1 cellular context compared by ENCODE assay signal in genomic region chr19:2507109-2507508, GRCh38.
TF ChIP-seq lines count a peak whose summit lies in the region.

No MANE protein-coding gene starts in this region.

TF ChIP-seq in H1, 55 proteins besides CTCF, POLR2A, EP300 and RAD21:
- TF ChIP-seq GTF2F1 (IDR thresholded peaks at IDR 0.05; ENCODE audit: borderline replicate concordance, low read depth, low read length) (no peak), E2F6 (IDR thresholded peaks at IDR 0.05) (no peak), SIRT6 (IDR thresholded peaks at IDR 0.05; ENCODE audit: low read length) (no peak), KDM5A (IDR thresholded peaks at IDR 0.05; ENCODE audit: low read length) (no peak), CHD2 (IDR thresholded peaks at IDR 0.05; ENCODE audit: low read length) (no peak), RBBP5 (IDR thresholded peaks at IDR 0.05; ENCODE audit: borderline replicate concordance, low read depth, low read length) (no peak), KDM1A (IDR thresholded peaks at IDR 0.05; ENCODE audit: borderline replicate concordance, low read length) (no peak), RNF2 (IDR thresholded peaks at IDR 0.05; ENCODE audit: borderline replicate concordance, low read depth, low read length, missing control alignments, poor library complexity, severe bottlenecking) (no peak), EZH2 (IDR thresholded peaks at IDR 0.05; ENCODE audit: low read depth, low read length, severe bottlenecking) (no peak), CHD7 (IDR thresholded peaks at IDR 0.05; ENCODE audit: insufficient replicate concordance, low read length) (no peak), POLR2AphosphoS5 (IDR thresholded peaks at IDR 0.05; ENCODE audit: low read depth, low read length) (no peak), YY1 (IDR thresholded peaks at IDR 0.05; ENCODE audit: low read depth, low read length) (no peak), CTBP2 (IDR thresholded peaks at IDR 0.05; ENCODE audit: borderline replicate concordance, insufficient read depth, insufficient read length, low read length) (no peak), TBP (IDR thresholded peaks at IDR 0.05; ENCODE audit: low read depth, low read length) (no peak), SRF (IDR thresholded peaks at IDR 0.05; ENCODE audit: low read depth, low read length) (no peak), SP1 (IDR thresholded peaks at IDR 0.05; ENCODE audit: low read depth, low read length) (no peak), ZNF274 (IDR thresholded peaks at IDR 0.05; ENCODE audit: borderline replicate concordance, extremely low read depth, low read length) (no peak), CBX8 (IDR thresholded peaks at IDR 0.05; ENCODE audit: borderline replicate concordance, low read depth, low read length) (no peak), CEBPB (IDR thresholded peaks at IDR 0.05; ENCODE audit: low read depth, low read length) (no peak), BCL11A (IDR thresholded peaks at IDR 0.05; ENCODE audit: low read depth in 2 of 2, low read length in 2 of 2) (no peak)
